In genomic region chr2:26530696-26531095, GRCh38 we compare ENCODE assay signal across 23 cellular contexts. TPM values are rescaled to one million over a fixed set of nuclear protein-coding genes. Genes with fewer than 3 reads are reported as not detected.
A peak's percentile ranks its signal among the peaks of the same experiment; 100 is the strongest.
DNase-seq lines count a peak whose midpoint lies in the region; ATAC-seq and TF ChIP-seq lines count a peak whose summit lies in the region.
"Had no signal": no experiment of that assay in that cellular context is flagged by ENCODE, and none has a peak within 500 bp of the region (broad histone marks: within the 10 kb centered on the region; RNA-seq: fewer than 3 reads in every experiment).

No MANE protein-coding gene starts in this region.

- no CpG with 5 or more reads among the region's 4 CpGs for WGBS in neuronal stem cell (ENCODE audit: extremely low coverage in 2 of 2, insufficient read length in 2 of 2, insufficient replicate concordance in 1 of 2), 2 donors

- H3K4me2 ChIP-seq in neuronal stem cell (ENCODE audit: insufficient read depth, low read length, poor library complexity, severe bottlenecking), result no peak overlapping the region

- H2AK5ac ChIP-seq in neuronal stem cell (ENCODE audit: low read depth, low read length), result no peak overlapping the region

- H3K9me3 ChIP-seq in neuronal stem cell (replicated peaks in 1 of 2; ENCODE audit: control insufficient read depth in 2 of 2, insufficient read depth in 1 of 2, low read depth in 1 of 2, low read length in 2 of 2), result no peaks in the 10 kb centered on the region
- H3K9me3 ChIP-seq: gastroesophageal sphincter, neutrophil, tibial artery had no signal

- H3K23ac ChIP-seq in neuronal stem cell (ENCODE audit: low read depth, low read length, poor library complexity), result no peak overlapping the region

- H2BK15ac ChIP-seq in neuronal stem cell (ENCODE audit: low read length), result no peak overlapping the region

- H3K4ac ChIP-seq in neuronal stem cell (ENCODE audit: low read length), result no peak overlapping the region

- no peak overlapping the region for H3K14ac ChIP-seq in neuronal stem cell (ENCODE audit: low read length)

- no peak overlapping the region for H3K27ac ChIP-seq in neuronal stem cell (replicated peaks; ENCODE audit: low read length)
- H3K27ac ChIP-seq: gastroesophageal sphincter, neutrophil, tibial artery had no signal

- no peaks in the 10 kb centered on the region for H3K79me1 ChIP-seq in neuronal stem cell (ENCODE audit: low read depth, low read length)

- no peak overlapping the region for H3K9ac ChIP-seq in neuronal stem cell (ENCODE audit: low read depth, low read length, poor library complexity)

- H4K91ac ChIP-seq in neuronal stem cell (ENCODE audit: low read depth, low read length, poor library complexity), result no peak overlapping the region

- peak overlapping the region; percentile 17 for H2BK5ac ChIP-seq in neuronal stem cell (ENCODE audit: low read length)

- ATAC-seq in HG03095 (IDR thresholded peaks at IDR 0.05; ENCODE audit: unreplicated experiment) (no peak), omental fat pad (ENCODE audit: low FRiP score) (no peak)
- ATAC-seq: activated CD8-positive, alpha-beta memory T cell treated with anti-CD3 and anti-CD28 coated beads, Interleukin-2, amount 10 ng/mL, durations not matched to agents 7 days and 5 days; gastroesophageal sphincter; HCT116; left lobe of liver; PC-3 had no signal

- no peak for TF ChIP-seq CTCF in omental fat pad (IDR thresholded peaks at IDR 0.05)

- H3K4me1 ChIP-seq in neuronal stem cell (ENCODE audit: control insufficient read depth in 2 of 2, insufficient read depth in 1 of 2, low read depth in 1 of 2, low read length in 2 of 2), result peaks cover 7 to 13% of the 10 kb centered on the region in 2 donors
- H3K4me1 ChIP-seq: gastroesophageal sphincter had no signal

- DNase-seq in AG08395 (ENCODE audit: low spot score) (peak; percentile 40), M059J (ENCODE audit: low read depth) (peak; percentile 26), dermis blood vessel endothelial cell (peak; percentile 8), neuronal stem cell (ENCODE audit: low spot score) (no peak), D341Med (ENCODE audit: low spot score) (no peak), omental fat pad (ENCODE audit: low spot score) (no peak)
- no peak for DNase-seq in NK-92 treated with Interleukin-12 subunit alpha and Interleukin-12 subunit beta, amount 100 ng/mL, for 24 hours (lab: John Stamatoyannopoulos, UW)
- DNase-seq: activated CD8-positive, alpha-beta memory T cell treated with anti-CD3 and anti-CD28 coated beads, Interleukin-2, amount 10 ng/mL, durations not matched to agents 7 days and 5 days; activated gamma-delta T cell; anterior cingulate cortex; cortex of kidney; NCI-H2171; NCI-H774; PC-3; stimulated activated naive CD4-positive, alpha-beta T cell; T-helper 9 cell had no signal

- H2BK120ac ChIP-seq in neuronal stem cell (ENCODE audit: low read depth, low read length), result no peak overlapping the region

- no peak overlapping the region for H2BK12ac ChIP-seq in neuronal stem cell (ENCODE audit: low read length)

- no peak overlapping the region for H3K4me3 ChIP-seq in neuronal stem cell (ENCODE audit: low read length in 2 of 2)
- H3K4me3 ChIP-seq: gastroesophageal sphincter, tibial artery had no signal

- peak overlapping the region; percentile 11 for H3K18ac ChIP-seq in neuronal stem cell (ENCODE audit: low read length)

- H3K27me3 ChIP-seq in neuronal stem cell (ENCODE audit: control insufficient read depth in 3 of 3, insufficient read depth in 3 of 3, low read depth in 1 of 3, low read length in 3 of 3), result no peaks in the 10 kb centered on the region
- H3K27me3 ChIP-seq: neutrophil had no signal

- H3K36me3 ChIP-seq in neuronal stem cell (replicated peaks in 1 of 2; ENCODE audit: control insufficient read depth in 2 of 2, insufficient read depth in 2 of 2, low read length in 2 of 2), result no peaks in the 10 kb centered on the region
- H3K36me3 ChIP-seq: gastroesophageal sphincter, neutrophil, tibial artery had no signal

- H2AFZ ChIP-seq in neuronal stem cell (ENCODE audit: low read length), result no peak overlapping the region

- H4K8ac ChIP-seq in neuronal stem cell (ENCODE audit: low read depth, low read length), result no peak overlapping the region

RNA-seq across cellular contexts. Expression of gene OTOF, which starts 52.8 kb away (rescaled TPM):
- 0.05 TPM in 1 of 2 replicates, not detected in the other for total RNA-seq in M059J (2014; rRNA removed; shearing (Covaris generic))
- 73.3 and 89.5 TPM in 2 replicates for total RNA-seq in dermis blood vessel endothelial cell
- 0.54 TPM for polyA plus RNA-seq in neuronal stem cell (2013, experiment 1 of 2)
- 0.60 TPM for polyA plus RNA-seq in neuronal stem cell (2013, experiment 2 of 2)
- total RNA-seq in omental fat pad, result under 1 TPM in 1 of 4 donors, not detected in 3; 0.06 TPM
- total RNA-seq: PC-3, SK-MEL-5 had no signal

Comparison
In these comparisons a context has a peak if more than half of its experiments do, and no peak if none do; other contexts are left out.
1. DNase-seq: peak in AG08395 (single experiment), M059J (single experiment) and dermis blood vessel endothelial cell (single experiment); none in neuronal stem cell (single experiment), NK-92 treated with Interleukin-12 subunit alpha and Interleukin-12 subunit beta, amount 100 ng/mL, for 24 hours (single experiment), D341Med (single experiment) and omental fat pad (single experiment).
2. RNA of gene OTOF, which starts 52.8 kb away (total RNA-seq): 73.3 to 89.5 TPM in dermis blood vessel endothelial cell; 0.06 TPM in omental fat pad and 0.05 TPM in M059J; every median in the first group is over 10 times any median in the second.